ENCODE assay signal across 16 cellular contexts in genomic region chr19:58060231-58060630, GRCh38. TPM values are rescaled to one million over a fixed set of nuclear protein-coding genes. Genes with fewer than 3 reads are reported as not detected.
A peak's percentile ranks its signal among the peaks of the same experiment; 100 is the strongest.
DNase-seq lines count a peak whose midpoint lies in the region; ATAC-seq and TF ChIP-seq lines count a peak whose summit lies in the region.
"Had no signal": no experiment of that assay in that cellular context is flagged by ENCODE, and none has a peak within 500 bp of the region (broad histone marks: within the 10 kb centered on the region; RNA-seq: fewer than 3 reads in every experiment).

No MANE protein-coding gene starts in this region.

- H3K36me3 Mint-ChIP-seq in activated CD4-positive, alpha-beta T cell treated with anti-CD3 and anti-CD28 coated beads for 36 hours (ENCODE audit: low read depth), result peaks cover 51% of the 10 kb centered on the region
- H3K36me3 Mint-ChIP-seq in naive thymus-derived CD4-positive, alpha-beta T cell, result peaks cover 6 to 42% (median 27%) of the 10 kb centered on the region in 5 donors
- H3K36me3 Mint-ChIP-seq in activated CD4-positive, alpha-beta memory T cell treated with anti-CD3 and anti-CD28 coated beads, Interleukin-2, amount 10 ng/mL, durations not matched to agents 7 days and 5 days (ENCODE audit: low read depth), result peaks cover 12% of the 10 kb centered on the region

- no peak overlapping the region for H3K27ac Mint-ChIP-seq in activated CD4-positive, alpha-beta T cell treated with anti-CD3 and anti-CD28 coated beads for 36 hours
- no peak overlapping the region for H3K27ac Mint-ChIP-seq in naive thymus-derived CD4-positive, alpha-beta T cell
- no peak overlapping the region for H3K27ac Mint-ChIP-seq in activated CD4-positive, alpha-beta memory T cell treated with anti-CD3 and anti-CD28 coated beads, Interleukin-2, amount 10 ng/mL, durations not matched to agents 7 days and 5 days
- H3K27ac Mint-ChIP-seq: activated T-helper 1 cell treated with anti-CD3 and anti-CD28 coated beads, Interleukin-12 subunit alpha, Interleukin-12 subunit beta, Interleukin-2, Interleukin-4 antibody, amounts not matched to agents 30 ng/mL and 10 ng/mL and 1 ng/mL, durations not matched to agents 14 hours and 24 hours and 36 hours had no signal

- H3K4me1 Mint-ChIP-seq in activated CD4-positive, alpha-beta T cell treated with anti-CD3 and anti-CD28 coated beads for 36 hours, result peaks cover 4% of the 10 kb centered on the region
- H3K4me1 Mint-ChIP-seq in naive thymus-derived CD4-positive, alpha-beta T cell, result peaks cover 0 to 11% (median 6%) of the 10 kb centered on the region in 7 donors
- peaks cover 2% of the 10 kb centered on the region for H3K4me1 Mint-ChIP-seq in activated CD4-positive, alpha-beta memory T cell treated with anti-CD3 and anti-CD28 coated beads, Interleukin-2, amount 10 ng/mL, durations not matched to agents 7 days and 5 days

- H3K27me3 Mint-ChIP-seq in activated CD4-positive, alpha-beta T cell treated with anti-CD3 and anti-CD28 coated beads for 36 hours, result peaks cover 16% of the 10 kb centered on the region
- H3K27me3 Mint-ChIP-seq in naive thymus-derived CD4-positive, alpha-beta T cell, result peaks cover 2 to 21% (median 17%) of the 10 kb centered on the region in 5 donors
- H3K27me3 Mint-ChIP-seq in activated CD4-positive, alpha-beta memory T cell treated with anti-CD3 and anti-CD28 coated beads, Interleukin-2, amount 10 ng/mL, durations not matched to agents 7 days and 5 days, result no peaks in the 10 kb centered on the region

- H3K4me3 ChIP-seq in ascending aorta, result peak overlapping the region; percentile 78 to 81
- H3K4me3 ChIP-seq in naive thymus-derived CD4-positive, alpha-beta T cell (ENCODE audit: low read length), result no peak overlapping the region

- no peak overlapping the region for H3K27ac ChIP-seq in ascending aorta
- no peak overlapping the region for H3K27ac ChIP-seq in naive thymus-derived CD4-positive, alpha-beta T cell (ENCODE audit: low read depth, low read length)
- peak overlapping the region; percentile 94 for H3K27ac ChIP-seq in temporal lobe (ENCODE audit: low read depth, low read length)

- H3K9me3 ChIP-seq in ascending aorta, result peaks cover 22 to 42% of the 10 kb centered on the region in 2 donors
- peaks cover 0 to 81% (median 0%) of the 10 kb centered on the region in 3 experiments for H3K9me3 ChIP-seq in naive thymus-derived CD4-positive, alpha-beta T cell (ENCODE audit: control insufficient read depth in 2 of 3, low read length in 3 of 3)

- H3K36me3 ChIP-seq in ascending aorta, result peaks cover 14 to 24% of the 10 kb centered on the region in 2 donors
- peaks cover 0 to 16% (median 0%) of the 10 kb centered on the region in 3 experiments for H3K36me3 ChIP-seq in naive thymus-derived CD4-positive, alpha-beta T cell (ENCODE audit: control insufficient read depth in 2 of 3, insufficient read depth in 3 of 3, low read length in 3 of 3)

- no peaks in the 10 kb centered on the region for H3K27me3 ChIP-seq in ascending aorta
- H3K27me3 ChIP-seq in naive thymus-derived CD4-positive, alpha-beta T cell (ENCODE audit: control insufficient read depth in 2 of 2, insufficient read depth in 2 of 2, low read length in 2 of 2), result no peaks in the 10 kb centered on the region

- H3K9me3 Mint-ChIP-seq in activated CD4-positive, alpha-beta T cell treated with anti-CD3 and anti-CD28 coated beads for 36 hours (ENCODE audit: low read depth), result peaks cover 35% of the 10 kb centered on the region
- H3K9me3 Mint-ChIP-seq in naive thymus-derived CD4-positive, alpha-beta T cell, result peaks cover 17 to 95% (median 46%) of the 10 kb centered on the region in 11 donors
- H3K9me3 Mint-ChIP-seq in activated CD4-positive, alpha-beta memory T cell treated with anti-CD3 and anti-CD28 coated beads, Interleukin-2, amount 10 ng/mL, durations not matched to agents 7 days and 5 days, result peaks cover 44% of the 10 kb centered on the region

- ATAC-seq in activated CD4-positive, alpha-beta T cell treated with anti-CD3 and anti-CD28 coated beads for 36 hours, result no peak
- ATAC-seq in naive thymus-derived CD4-positive, alpha-beta T cell, result no peak
- ATAC-seq in HG03565 (IDR thresholded peaks at IDR 0.05; ENCODE audit: unreplicated experiment), result no peak
- ATAC-seq in GM19467 (IDR thresholded peaks at IDR 0.05; ENCODE audit: unreplicated experiment), result no peak

- CTCF ChIA-PET in activated CD4-positive, alpha-beta T cell treated with anti-CD3 and anti-CD28 coated beads for 36 hours (lab: Charles Lee), result no interaction called here
- CTCF ChIA-PET in naive thymus-derived CD4-positive, alpha-beta T cell (lab: Charles Lee), result no interaction called here
- CTCF ChIA-PET in activated CD4-positive, alpha-beta memory T cell treated with anti-CD3 and anti-CD28 coated beads, Interleukin-2, amount 10 ng/mL, durations not matched to agents 7 days and 5 days (lab: Charles Lee), result no interaction called here

- POLR2A ChIA-PET in activated CD4-positive, alpha-beta T cell treated with anti-CD3 and anti-CD28 coated beads for 36 hours (lab: Charles Lee), result interaction anchor here (0.6 kb wide), 1 partner anchor 83 kb away, joined by 3 read pairs; no protein-coding TSS in a partner anchor
- POLR2A ChIA-PET in naive thymus-derived CD4-positive, alpha-beta T cell (lab: Charles Lee), result interaction anchor here (0.9 kb wide), 1 partner anchor 58 kb away, joined by 3 read pairs; the partner anchor contains the start of gene ZNF606
- POLR2A ChIA-PET in activated CD4-positive, alpha-beta memory T cell treated with anti-CD3 and anti-CD28 coated beads, Interleukin-2, amount 10 ng/mL, durations not matched to agents 7 days and 5 days (lab: Charles Lee), result no interaction called here

- H3K4me1 ChIP-seq in ascending aorta, result peaks cover 0 to 4% of the 10 kb centered on the region in 2 donors
- H3K4me1 ChIP-seq in naive thymus-derived CD4-positive, alpha-beta T cell (ENCODE audit: control insufficient read depth in 2 of 2, insufficient read depth in 2 of 2, low read length in 2 of 2), result no peaks in the 10 kb centered on the region

- no peak for TF ChIP-seq CTCF in ascending aorta (IDR thresholded peaks at IDR 0.05)

- DNase-seq in activated CD4-positive, alpha-beta T cell treated with anti-CD3 and anti-CD28 coated beads for 36 hours, result no peak
- DNase-seq in activated CD4-positive, alpha-beta T cell treated with anti-CD3 and anti-CD28 coated beads for 1 hour, result no peak
- no peak for DNase-seq in ascending aorta (ENCODE audit: low spot score in 2 of 2)
- no peak for DNase-seq in naive thymus-derived CD4-positive, alpha-beta T cell
- no peak for DNase-seq in activated CD4-positive, alpha-beta memory T cell treated with anti-CD3 and anti-CD28 coated beads, Interleukin-2, amount 10 ng/mL, durations not matched to agents 7 days and 5 days
- DNase-seq: cortex of kidney, DMS53, mesendoderm, NCI-H146, NCI-H748 treated with DMSO at 0.1 percent for 48 hours had no signal

- intact Hi-C loops in activated CD4-positive, alpha-beta T cell treated with anti-CD3 and anti-CD28 coated beads for 36 hours (cut with DNase I, micrococcal nuclease), result no loop called here
- intact Hi-C loops in ascending aorta (cut with DNase I), result no loop called here
- intact Hi-C loops in naive thymus-derived CD4-positive, alpha-beta T cell (cut with micrococcal nuclease), result no loop called here

- peak overlapping the region; percentile 73 for H3K4me3 Mint-ChIP-seq in activated CD4-positive, alpha-beta T cell treated with anti-CD3 and anti-CD28 coated beads for 36 hours
- H3K4me3 Mint-ChIP-seq in naive thymus-derived CD4-positive, alpha-beta T cell, result peak overlapping the region; percentile 17 to 86 (median 60)
- no peak overlapping the region for H3K4me3 Mint-ChIP-seq in activated CD4-positive, alpha-beta memory T cell treated with anti-CD3 and anti-CD28 coated beads, Interleukin-2, amount 10 ng/mL, durations not matched to agents 7 days and 5 days
- H3K4me3 Mint-ChIP-seq: activated T-helper 1 cell treated with anti-CD3 and anti-CD28 coated beads, Interleukin-12 subunit alpha, Interleukin-12 subunit beta, Interleukin-2, Interleukin-4 antibody, amounts not matched to agents 30 ng/mL and 10 ng/mL and 1 ng/mL, durations not matched to agents 14 hours and 24 hours and 36 hours had no signal

RNA-seq across cellular contexts. Expression of gene ZNF135, which starts 1.1 kb away (rescaled TPM):
- total RNA-seq in activated CD4-positive, alpha-beta T cell treated with anti-CD3 and anti-CD28 coated beads for 36 hours, result 1 to 10 TPM; 1.3 to 1.5 TPM
- 3.7 TPM for total RNA-seq in ascending aorta
- total RNA-seq in naive thymus-derived CD4-positive, alpha-beta T cell, result 1 to 10 TPM in 4 of 5 experiments, under 1 TPM in 1; 0.07 to 2.9 (median 2.5) TPM
- 1 to 10 TPM; 1.8 to 3.3 TPM for polyA plus RNA-seq in naive thymus-derived CD4-positive, alpha-beta T cell
- 9.8 TPM for total RNA-seq in temporal lobe
- not detected for total RNA-seq in activated CD4-positive, alpha-beta memory T cell treated with anti-CD3 and anti-CD28 coated beads, Interleukin-2, amount 10 ng/mL, durations not matched to agents 7 days and 5 days

RNA-seq across cellular contexts. Expression of gene ZSCAN1, which starts 26.4 kb away (rescaled TPM):
- not detected for total RNA-seq in activated CD4-positive, alpha-beta T cell treated with anti-CD3 and anti-CD28 coated beads for 36 hours
- total RNA-seq in ascending aorta (not detected), temporal lobe (2.2 TPM)
- not detected for total RNA-seq in naive thymus-derived CD4-positive, alpha-beta T cell
- polyA plus RNA-seq in naive thymus-derived CD4-positive, alpha-beta T cell, result not detected
- not detected for total RNA-seq in activated CD4-positive, alpha-beta memory T cell treated with anti-CD3 and anti-CD28 coated beads, Interleukin-2, amount 10 ng/mL, durations not matched to agents 7 days and 5 days
- total RNA-seq: activated T-helper 1 cell treated with anti-CD3 and anti-CD28 coated beads, Interleukin-12 subunit alpha, Interleukin-12 subunit beta, Interleukin-2, Interleukin-4 antibody, amounts not matched to agents 30 ng/mL and 10 ng/mL and 1 ng/mL, durations not matched to agents 14 hours and 24 hours and 36 hours; glomerular endothelial cell; Right ventricle myocardium inferior had no signal

RNA-seq across cellular contexts. Expression of gene ZSCAN18, which starts 37.8 kb away (rescaled TPM):
- total RNA-seq in activated CD4-positive, alpha-beta T cell treated with anti-CD3 and anti-CD28 coated beads for 36 hours, result 10 to 100 TPM; 23.1 to 29.2 TPM
- total RNA-seq in ascending aorta (181 TPM), temporal lobe (83.6 TPM)
- 100 to 1,000 TPM in 1 of 5 experiments, 10 to 100 TPM in 3, 1 to 10 TPM in 1; 8.2 to 100 (median 78.1) TPM for total RNA-seq in naive thymus-derived CD4-positive, alpha-beta T cell
- 10 to 100 TPM; 17.9 to 30.7 TPM for polyA plus RNA-seq in naive thymus-derived CD4-positive, alpha-beta T cell
- total RNA-seq in activated CD4-positive, alpha-beta memory T cell treated with anti-CD3 and anti-CD28 coated beads, Interleukin-2, amount 10 ng/mL, durations not matched to agents 7 days and 5 days, result 10 to 100 TPM in 1 of 2 experiments, 1 to 10 TPM in 1; 9.8 to 11.6 TPM

RNA-seq across cellular contexts. Expression of gene ZNF606, which starts 57.6 kb away (rescaled TPM):
- total RNA-seq in activated CD4-positive, alpha-beta T cell treated with anti-CD3 and anti-CD28 coated beads for 36 hours, result 1 to 10 TPM; 6.0 to 8.9 TPM
- total RNA-seq in ascending aorta (1.5 TPM), temporal lobe (48.9 TPM)
- 10 to 100 TPM; 11.9 to 37.5 (median 15.3) TPM for total RNA-seq in naive thymus-derived CD4-positive, alpha-beta T cell
- polyA plus RNA-seq in naive thymus-derived CD4-positive, alpha-beta T cell, result 10 to 100 TPM in 1 of 2 donors, 1 to 10 TPM in 1; 9.4 to 11.3 TPM
- total RNA-seq in activated CD4-positive, alpha-beta memory T cell treated with anti-CD3 and anti-CD28 coated beads, Interleukin-2, amount 10 ng/mL, durations not matched to agents 7 days and 5 days, result 1 to 10 TPM; 9.6 to 9.7 TPM
